14 cellular contexts compared by ENCODE assay signal in genomic region chr3:190593075-190593474, GRCh38.
DNase-seq lines count a peak whose midpoint lies in the region; ATAC-seq and TF ChIP-seq lines count a peak whose summit lies in the region.
"Had no signal": no experiment of that assay in that cellular context is flagged by ENCODE, and none has a peak within 500 bp of the region (broad histone marks: within the 10 kb centered on the region; RNA-seq: fewer than 3 reads in every experiment).

No MANE protein-coding gene starts in this region.

- H3K4me1 ChIP-seq in SK-N-SH (ENCODE audit: control insufficient read depth in 1 of 2, insufficient read depth in 2 of 2, low read depth in 1 of 2, low read length in 1 of 2) (peaks cover 0 to 12% of the 10 kb centered on the region in 2 experiments; a peak in 1 of 4 replicates), right lobe of liver (peaks cover 0 to 34% (median 9%) of the 10 kb centered on the region in 4 donors)

- no peaks in the 10 kb centered on the region for H3K9me2 ChIP-seq in SK-N-SH

- H3K4me2 ChIP-seq in SK-N-SH: peak overlapping the region; percentile 45

- H3K36me3 ChIP-seq in SK-N-SH (replicated peaks in 1 of 2; ENCODE audit: control insufficient read depth in 1 of 2, insufficient read depth in 2 of 2, low read length in 1 of 2) (no peaks in the 10 kb centered on the region), right lobe of liver (no peaks in the 10 kb centered on the region)

- CTCF ChIA-PET in SK-N-SH (lab: Yijun Ruan, JAX): no interaction called here

- no peak overlapping the region for H3K4me3 Mint-ChIP-seq in activated T-cell treated with anti-CD3 and anti-CD28 coated beads, Interleukin-2, amount 50 U/mL, for 72 hours
- H3K4me3 Mint-ChIP-seq in activated T-cell treated with anti-CD3 and anti-CD28 coated beads, Interleukin-2, amount 50 U/mL, for 24 hours: no peak overlapping the region
- no peak overlapping the region for H3K4me3 Mint-ChIP-seq in progenitor cell of endocrine pancreas (ENCODE audit: low read depth)
- H3K4me3 Mint-ChIP-seq: B cell; CD4-positive, alpha-beta T cell; IgD-negative memory B cell had no signal

- no peak for TF ChIP-seq POLR2A in right lobe of liver (IDR thresholded peaks at IDR 0.05)

- peak overlapping the region; percentile 54 for H3K27ac Mint-ChIP-seq in activated T-cell treated with anti-CD3 and anti-CD28 coated beads, Interleukin-2, amount 50 U/mL, for 72 hours
- no peak overlapping the region for H3K27ac Mint-ChIP-seq in activated T-cell treated with anti-CD3 and anti-CD28 coated beads, Interleukin-2, amount 50 U/mL, for 24 hours
- peak overlapping the region; percentile 79 for H3K27ac Mint-ChIP-seq in progenitor cell of endocrine pancreas
- H3K27ac Mint-ChIP-seq: B cell; CD4-positive, alpha-beta T cell had no signal

- no peak for TF ChIP-seq RAD21 in SK-N-SH (IDR thresholded peaks at IDR 0.05; ENCODE audit: low read length)

- H3K4me3 ChIP-seq in SK-N-SH (ENCODE audit: low read depth in 2 of 2, low read length in 1 of 2) (peak overlapping the region; percentile 9 to 48; a peak in 3 of 4 replicates), right lobe of liver (no peak overlapping the region)
- H3K4me3 ChIP-seq: GM12878, GM23248 had no signal

- H4K20me1 ChIP-seq in SK-N-SH (ENCODE audit: insufficient read depth): no peaks in the 10 kb centered on the region

- WGBS in SK-N-SH (ENCODE audit: low lambda C conversion rate): 24% methylated on average over 2 of the region's 2 CpGs
- 50% methylated on average over 1 of the region's 2 CpGs for WGBS in right lobe of liver (ENCODE audit: insufficient coverage, low coverage, low lambda C conversion rate, missing lambda C conversion rate)

- intact Hi-C loops in right lobe of liver (cut with DNase I): no loop called here
- intact Hi-C loops in posterior cingulate gyrus (cut with DNase I): no loop called here

- no peak for TF ChIP-seq CTCF in SK-N-SH (IDR thresholded peaks at IDR 0.05)
- TF ChIP-seq CTCF in right lobe of liver (IDR thresholded peaks at IDR 0.05): no peak
- TF ChIP-seq CTCF in progenitor cell of endocrine pancreas (IDR thresholded peaks at IDR 0.05; ENCODE audit: unreplicated experiment): no peak

- POLR2A ChIA-PET in SK-N-SH (lab: Yijun Ruan, JAX): no interaction called here

- no peaks in the 10 kb centered on the region for H3K27me3 Mint-ChIP-seq in activated T-cell treated with anti-CD3 and anti-CD28 coated beads, Interleukin-2, amount 50 U/mL, for 72 hours (ENCODE audit: low read depth)
- no peaks in the 10 kb centered on the region for H3K27me3 Mint-ChIP-seq in activated T-cell treated with anti-CD3 and anti-CD28 coated beads, Interleukin-2, amount 50 U/mL, for 24 hours
- no peaks in the 10 kb centered on the region for H3K27me3 Mint-ChIP-seq in progenitor cell of endocrine pancreas
- H3K27me3 Mint-ChIP-seq: B cell; CD4-positive, alpha-beta T cell; IgD-negative memory B cell had no signal

- no peak for ATAC-seq in activated T-cell treated with anti-CD3 and anti-CD28 coated beads, Interleukin-2, amount 50 U/mL, for 72 hours (replicated peaks in 1 of 2)
- ATAC-seq in right lobe of liver (no peak), HG03139 (IDR thresholded peaks at IDR 0.05; ENCODE audit: unreplicated experiment) (no peak), GM19463 (IDR thresholded peaks at IDR 0.05; ENCODE audit: unreplicated experiment) (no peak)
- ATAC-seq: GM12878 had no signal

- H3K27ac ChIP-seq in SK-N-SH (ENCODE audit: low read depth in 2 of 2, low read length in 1 of 2) (peak overlapping the region in 1 of 2 experiments; percentile 21; a peak in 1 of 4 replicates), right lobe of liver (peak overlapping the region; percentile 61 to 90 (median 72))
- H3K27ac ChIP-seq: GM23248 had no signal

- H3K27me3 ChIP-seq in SK-N-SH (ENCODE audit: insufficient read depth) (no peaks in the 10 kb centered on the region), right lobe of liver (no peaks in the 10 kb centered on the region)

- H3K9me3 ChIP-seq in SK-N-SH: no peaks in the 10 kb centered on the region
- H3K9me3 ChIP-seq in right lobe of liver: no peaks in the 10 kb centered on the region

- peaks cover 23% of the 10 kb centered on the region for H3K4me1 Mint-ChIP-seq in activated T-cell treated with anti-CD3 and anti-CD28 coated beads, Interleukin-2, amount 50 U/mL, for 72 hours (ENCODE audit: low read depth)
- peaks cover 43% of the 10 kb centered on the region for H3K4me1 Mint-ChIP-seq in activated T-cell treated with anti-CD3 and anti-CD28 coated beads, Interleukin-2, amount 50 U/mL, for 24 hours (ENCODE audit: low read depth)
- peaks cover 60% of the 10 kb centered on the region for H3K4me1 Mint-ChIP-seq in progenitor cell of endocrine pancreas (ENCODE audit: low read depth)
- H3K4me1 Mint-ChIP-seq: B cell had no signal

- H3K9me3 Mint-ChIP-seq in activated T-cell treated with anti-CD3 and anti-CD28 coated beads, Interleukin-2, amount 50 U/mL, for 72 hours: no peaks in the 10 kb centered on the region
- H3K9me3 Mint-ChIP-seq in activated T-cell treated with anti-CD3 and anti-CD28 coated beads, Interleukin-2, amount 50 U/mL, for 24 hours: peaks cover 2% of the 10 kb centered on the region
- peaks cover 7% of the 10 kb centered on the region for H3K9me3 Mint-ChIP-seq in progenitor cell of endocrine pancreas (ENCODE audit: low read depth)
- H3K9me3 Mint-ChIP-seq: CD4-positive, alpha-beta T cell had no signal

- no peaks in the 10 kb centered on the region for H3K79me2 ChIP-seq in SK-N-SH (ENCODE audit: insufficient read depth)

- H3F3A ChIP-seq in SK-N-SH (replicated peaks; ENCODE audit: insufficient read depth): no peaks in the 10 kb centered on the region

- H2AFZ ChIP-seq in SK-N-SH (ENCODE audit: low read depth): peak overlapping the region; percentile 52; the same call in 1 of the 2 replicates
- H2AFZ ChIP-seq: GM23248 had no signal

- peak overlapping the region; percentile 40; the same call in 1 of the 2 replicates for H3K9ac ChIP-seq in SK-N-SH
- H3K9ac ChIP-seq: GM23248 had no signal

- H3K36me3 Mint-ChIP-seq in activated T-cell treated with anti-CD3 and anti-CD28 coated beads, Interleukin-2, amount 50 U/mL, for 72 hours (ENCODE audit: insufficient read depth in 2 of 2): peaks cover 4 to 8% of the 10 kb centered on the region in 2 donors
- peaks cover 34% of the 10 kb centered on the region for H3K36me3 Mint-ChIP-seq in activated T-cell treated with anti-CD3 and anti-CD28 coated beads, Interleukin-2, amount 50 U/mL, for 24 hours (ENCODE audit: low read depth)
- H3K36me3 Mint-ChIP-seq in progenitor cell of endocrine pancreas (ENCODE audit: insufficient read depth): peaks cover 6% of the 10 kb centered on the region

- no peak for DNase-seq in activated T-cell treated with anti-CD3 and anti-CD28 coated beads, Interleukin-2, amount 50 U/mL, for 72 hours
- no peak for DNase-seq in activated T-cell treated with anti-CD3 and anti-CD28 coated beads, Interleukin-2, amount 50 U/mL, for 24 hours
- DNase-seq in SK-N-SH (no peak), right lobe of liver (no peak), progenitor cell of endocrine pancreas (ENCODE audit: low spot score, unreplicated experiment) (no peak), posterior cingulate gyrus (no peak)
- DNase-seq: C1 segment of cervical spinal cord; CD4-positive, alpha-beta T cell; GM23248 had no signal

- TF ChIP-seq EP300 in SK-N-SH (IDR thresholded peaks at IDR 0.05; ENCODE audit: borderline replicate concordance in 1 of 2, low read depth in 1 of 2, low read length in 1 of 2): no peak

TF ChIP-seq in SK-N-SH, 30 proteins besides CTCF, POLR2A, EP300 and RAD21:
- TF ChIP-seq NFIC (IDR thresholded peaks at IDR 0.05; ENCODE audit: borderline replicate concordance) (peak; percentile 18; the same call in 1 of the 2 replicates), JUND (IDR thresholded peaks at IDR 0.05) (no peak)

Comparison
In these comparisons a context has a peak if more than half of its experiments do, and no peak if none do; other contexts are left out.
1. H3K4me3 ChIP-seq: peak in SK-N-SH (2 of 2); none in right lobe of liver (0 of 3).